Comparison of ENCODE assay signal across 8 cellular contexts in genomic region chr2:60880988-60881932, GRCh38. TPM values are rescaled to one million over a fixed set of nuclear protein-coding genes. Genes with fewer than 3 reads are reported as not detected.
DNase-seq lines count a peak whose midpoint lies in the region; ATAC-seq and TF ChIP-seq lines count a peak whose summit lies in the region.

Gene REL, plus strand, starts transcription at chr2:60881574. Its CDS starts 267 bp downstream, at chr2:60881841.

- peak within 1 kb of the TSS; percentile 90 to 99 (median 96) for H3K4me3 Mint-ChIP-seq in naive thymus-derived CD8-positive, alpha-beta T cell
- peak within 1 kb of the TSS; percentile 99 for H3K4me3 Mint-ChIP-seq in stimulated activated naive B cell treated with anti-CD40 and anti-IgM and Interleukin-4, amounts not matched to agents 10 μg/mL and 1 μg/mL and 100 μg/mL, for 72 hours

- POLR2A ChIA-PET in naive thymus-derived CD8-positive, alpha-beta T cell (lab: Charles Lee), result interaction anchor here (0.6 to 4.7 kb wide), 13 partner anchors 8 to 657 kb away, joined by 3 to 74 read pairs (median 8); partner anchors contain the start of genes PAPOLG and XPO1

- no peaks in the 10 kb centered on the region for H3K36me3 Mint-ChIP-seq in naive thymus-derived CD8-positive, alpha-beta T cell
- peaks cover 42 to 51% of the 10 kb centered on the region in 2 donors for H3K36me3 Mint-ChIP-seq in stimulated activated naive B cell treated with anti-CD40 and anti-IgM and Interleukin-4, amounts not matched to agents 10 μg/mL and 1 μg/mL and 100 μg/mL, for 72 hours

- DNase-seq in Daoy (ENCODE audit: low read depth) (peak; percentile 95), KG1 (lab: John Stamatoyannopoulos, UW) (peak; percentile 60), RKO (ENCODE audit: low spot score) (peak; percentile 92), fibroblast of mammary gland (ENCODE audit: low read depth) (peak; percentile 85)
- DNase-seq in activated T-helper 1 cell treated with anti-CD3 and anti-CD28 coated beads, Interleukin-2, amount 50 U/mL, for 16 hours (ENCODE audit: low read depth in 1 of 2, low spot score in 1 of 2), result peak; percentile 74 to 87
- peak; percentile 84 to 94 (median 88) for DNase-seq in naive thymus-derived CD8-positive, alpha-beta T cell
- peak; percentile 98 for DNase-seq in stimulated activated naive B cell treated with anti-CD40 and anti-IgM and Interleukin-4, amounts not matched to agents 10 μg/mL and 1 μg/mL and 100 μg/mL, for 72 hours

- H3K4me3 ChIP-seq in fibroblast of mammary gland (ENCODE audit: control insufficient read depth, low read depth, low read length), result peak within 1 kb of the TSS; percentile 80

- H3K9me3 Mint-ChIP-seq in naive thymus-derived CD8-positive, alpha-beta T cell, result no peaks in the 10 kb centered on the region
- no peaks in the 10 kb centered on the region for H3K9me3 Mint-ChIP-seq in stimulated activated naive B cell treated with anti-CD40 and anti-IgM and Interleukin-4, amounts not matched to agents 10 μg/mL and 1 μg/mL and 100 μg/mL, for 72 hours

- peaks cover 18 to 40% (median 32%) of the 10 kb centered on the region in 4 donors for H3K4me1 Mint-ChIP-seq in naive thymus-derived CD8-positive, alpha-beta T cell
- H3K4me1 Mint-ChIP-seq in stimulated activated naive B cell treated with anti-CD40 and anti-IgM and Interleukin-4, amounts not matched to agents 10 μg/mL and 1 μg/mL and 100 μg/mL, for 72 hours, result peaks cover 23 to 44% of the 10 kb centered on the region in 2 donors

- peak; percentile 18 for TF ChIP-seq CTCF in fibroblast of mammary gland (conservative IDR thresholded peaks at IDR 0.05; ENCODE audit: control insufficient read depth, insufficient read depth, low read depth, low read length)

- peak within 1 kb of the TSS; percentile 92 to 100 (median 98) for H3K27ac Mint-ChIP-seq in naive thymus-derived CD8-positive, alpha-beta T cell
- H3K27ac Mint-ChIP-seq in stimulated activated naive B cell treated with anti-CD40 and anti-IgM and Interleukin-4, amounts not matched to agents 10 μg/mL and 1 μg/mL and 100 μg/mL, for 72 hours, result peak within 1 kb of the TSS; percentile 100

- peak; percentile 80 for ATAC-seq in GM21737 (IDR thresholded peaks at IDR 0.05; ENCODE audit: unreplicated experiment)
- ATAC-seq in naive thymus-derived CD8-positive, alpha-beta T cell, result peak; percentile 84 to 85
- peak; percentile 72 to 77 for ATAC-seq in stimulated activated naive B cell treated with anti-CD40 and anti-IgM and Interleukin-4, amounts not matched to agents 10 μg/mL and 1 μg/mL and 100 μg/mL, for 72 hours (replicated peaks)

- no peaks in the 10 kb centered on the region for H3K27me3 Mint-ChIP-seq in naive thymus-derived CD8-positive, alpha-beta T cell
- H3K27me3 Mint-ChIP-seq in stimulated activated naive B cell treated with anti-CD40 and anti-IgM and Interleukin-4, amounts not matched to agents 10 μg/mL and 1 μg/mL and 100 μg/mL, for 72 hours, result peaks cover 0 to 10% of the 10 kb centered on the region in 2 donors

RNA-seq across cellular contexts. Expression of gene REL, which starts in this region (rescaled TPM):
- total RNA-seq in Daoy (2014; rRNA removed; shearing (Covaris generic)), result 2.7 and 6.9 TPM in 2 replicates
- 10 to 100 TPM; 27.1 to 28.8 TPM for total RNA-seq in naive thymus-derived CD8-positive, alpha-beta T cell
- polyA plus RNA-seq in naive thymus-derived CD8-positive, alpha-beta T cell, result 10 to 100 TPM; 12.5 to 20.0 (median 13.7) TPM

Comparison
In these comparisons a context has a peak if more than half of its experiments do, and no peak if none do; other contexts are left out.
1. Peak in every context shown above with its lines: DNase-seq, ATAC-seq and H3K4me3 ChIP-seq.